20 cellular contexts compared by ENCODE assay signal in genomic region chr4:17962171-17962570, GRCh38. TPM values are rescaled to one million over a fixed set of nuclear protein-coding genes. Genes with fewer than 3 reads are reported as not detected.
DNase-seq lines count a peak whose midpoint lies in the region; ATAC-seq lines count a peak whose summit lies in the region.
"Had no signal": no experiment of that assay in that cellular context is flagged by ENCODE, and none has a peak within 500 bp of the region (broad histone marks: within the 10 kb centered on the region; RNA-seq: fewer than 3 reads in every experiment).

No MANE protein-coding gene starts in this region.

- DNase-seq in EH (ENCODE audit: low read depth) (peak; percentile 14), LHCN-M2 (ENCODE audit: low read depth) (peak; percentile 20), iris pigment epithelial cell (ENCODE audit: low read depth) (peak; percentile 12), iPS-NIHi11 (ENCODE audit: low spot score) (no peak)
- no peak for DNase-seq in stimulated activated naive CD4-positive, alpha-beta T cell treated with Interleukin-2 at 50 U/mL for 16 hours (lab: John Stamatoyannopoulos, UW)
- DNase-seq in stimulated activated CD4-positive, alpha-beta T cell treated with anti-CD3 and anti-CD28 coated beads, Interleukin-2, amount 100 ng/mL, for 48 hours: no peak
- DNase-seq: BE2C, DMS79, KBM-7, NCI-H1092 treated with DMSO at 0.1 percent for 48 hours, NCI-H1436 treated with DMSO at 0.1 percent for 48 hours, NCI-H1930, NCI-H2227 treated with DMSO at 0.1 percent for 48 hours, NCI-H510A, NCI-H748 treated with DMSO at 0.1 percent for 48 hours, PC-9, RPMI8226, SHP77 treated with DMSO at 0.1 percent for 48 hours had no signal

- ATAC-seq in GM18498 (IDR thresholded peaks at IDR 0.05; ENCODE audit: unreplicated experiment): no peak
- ATAC-seq: HepG2 had no signal

RNA-seq across cellular contexts. Expression of gene LCORL, which starts 59.4 kb away (rescaled TPM):
- total RNA-seq in LHCN-M2 (2014; rRNA removed): 27.6 and 29.8 TPM in 2 replicates
- polyA plus RNA-seq in LHCN-M2 (2012): 2.9 TPM

Comparison
In these comparisons a context has a peak if more than half of its experiments do, and no peak if none do; other contexts are left out.
1. DNase-seq: peak in EH (single experiment), LHCN-M2 (single experiment) and iris pigment epithelial cell (single experiment); none in iPS-NIHi11 (single experiment), stimulated activated naive CD4-positive, alpha-beta T cell treated with Interleukin-2 at 50 U/mL for 16 hours (single experiment) and stimulated activated CD4-positive, alpha-beta T cell treated with anti-CD3 and anti-CD28 coated beads, Interleukin-2, amount 100 ng/mL, for 48 hours (0 of 2).